Comparison of ENCODE assay signal across 23 cellular contexts in genomic region chr1:72009756-72010441, GRCh38.
DNase-seq lines count a peak whose midpoint lies in the region; TF ChIP-seq lines count a peak whose summit lies in the region.
"Had no signal": no experiment of that assay in that cellular context is flagged by ENCODE, and none has a peak within 500 bp of the region (broad histone marks: within the 10 kb centered on the region; RNA-seq: fewer than 3 reads in every experiment).

No MANE protein-coding gene starts in this region.

- H3K27me3 ChIP-seq in MM.1S (replicated peaks; ENCODE audit: insufficient read depth, low read length) (no peaks in the 10 kb centered on the region), smooth muscle cell (ENCODE audit: low read depth) (no peaks in the 10 kb centered on the region)
- H3K27me3 ChIP-seq: BE2C had no signal

- H3K27me3 Mint-ChIP-seq in brain: no peaks in the 10 kb centered on the region
- no peaks in the 10 kb centered on the region for H3K27me3 Mint-ChIP-seq in activated naive CD4-positive, alpha-beta T cell treated with anti-CD3 and anti-CD28 coated beads for 36 hours (ENCODE audit: low read depth)
- H3K27me3 Mint-ChIP-seq in activated CD4-positive, alpha-beta memory T cell treated with anti-CD3 and anti-CD28 coated beads, Interleukin-2, amount 10 ng/mL, durations not matched to agents 7 days and 5 days: no peaks in the 10 kb centered on the region
- H3K27me3 Mint-ChIP-seq: activated CD8-positive, alpha-beta T cell treated with anti-CD3 and anti-CD28 coated beads for 36 hours; activated naive CD8-positive, alpha-beta T cell treated with anti-CD3 and anti-CD28 coated beads, Interleukin-2, amount 50 U/mL, for 24 hours had no signal

- H3K4me3 Mint-ChIP-seq in brain: peak overlapping the region in 1 of 5 experiments; percentile 6
- H3K4me3 Mint-ChIP-seq in activated naive CD4-positive, alpha-beta T cell treated with anti-CD3 and anti-CD28 coated beads for 36 hours: no peak overlapping the region
- no peak overlapping the region for H3K4me3 Mint-ChIP-seq in activated CD4-positive, alpha-beta memory T cell treated with anti-CD3 and anti-CD28 coated beads, Interleukin-2, amount 10 ng/mL, durations not matched to agents 7 days and 5 days
- H3K4me3 Mint-ChIP-seq: activated CD8-positive, alpha-beta T cell treated with anti-CD3 and anti-CD28 coated beads for 36 hours; activated naive CD8-positive, alpha-beta T cell treated with anti-CD3 and anti-CD28 coated beads, Interleukin-2, amount 50 U/mL, for 24 hours had no signal

- H3K9me2 ChIP-seq in MM.1S (replicated peaks; ENCODE audit: insufficient read depth, low read length): no peaks in the 10 kb centered on the region

- H4K20me1 ChIP-seq in MM.1S (ENCODE audit: insufficient read depth, low read length) (no peaks in the 10 kb centered on the region), smooth muscle cell (ENCODE audit: low read depth) (no peaks in the 10 kb centered on the region)

- no peak overlapping the region for H3K4me3 ChIP-seq in MM.1S (ENCODE audit: low read length)
- no peak overlapping the region for H3K4me3 ChIP-seq in skeletal muscle cell (ENCODE audit: low read depth, low read length)
- H3K4me3 ChIP-seq in smooth muscle cell: no peak overlapping the region
- H3K4me3 ChIP-seq: PC-9 had no signal

- H3K79me2 ChIP-seq in MM.1S (ENCODE audit: low read length) (no peaks in the 10 kb centered on the region), smooth muscle cell (ENCODE audit: low read depth) (no peaks in the 10 kb centered on the region)
- H3K79me2 ChIP-seq: parathyroid adenoma had no signal

- POLR2A ChIA-PET in activated CD4-positive, alpha-beta memory T cell treated with anti-CD3 and anti-CD28 coated beads, Interleukin-2, amount 10 ng/mL, durations not matched to agents 7 days and 5 days (lab: Charles Lee): no interaction called here

- no peak overlapping the region for H2AFZ ChIP-seq in MM.1S (ENCODE audit: low read length)
- H2AFZ ChIP-seq in smooth muscle cell (ENCODE audit: low read depth): no peak overlapping the region
- H2AFZ ChIP-seq: parathyroid adenoma, PC-9 had no signal

- no peaks in the 10 kb centered on the region for H3K9me3 Mint-ChIP-seq in brain
- no peaks in the 10 kb centered on the region for H3K9me3 Mint-ChIP-seq in activated naive CD4-positive, alpha-beta T cell treated with anti-CD3 and anti-CD28 coated beads for 36 hours
- H3K9me3 Mint-ChIP-seq in activated CD4-positive, alpha-beta memory T cell treated with anti-CD3 and anti-CD28 coated beads, Interleukin-2, amount 10 ng/mL, durations not matched to agents 7 days and 5 days: peaks cover 2% of the 10 kb centered on the region
- H3K9me3 Mint-ChIP-seq: activated CD8-positive, alpha-beta T cell treated with anti-CD3 and anti-CD28 coated beads for 36 hours; activated naive CD8-positive, alpha-beta T cell treated with anti-CD3 and anti-CD28 coated beads, Interleukin-2, amount 50 U/mL, for 24 hours had no signal

- peak; percentile 44 for DNase-seq in NCI-H82 (lab: John Stamatoyannopoulos, UW)
- no peak for DNase-seq in NCI-H82 treated with DMSO at 0.1 percent for 48 hours (lab: John Stamatoyannopoulos, UW; ENCODE audit: unreplicated experiment)
- DNase-seq in MM.1S: peak; percentile 88
- DNase-seq in skeletal muscle cell (ENCODE audit: low read depth): peak; percentile 41
- DNase-seq in activated naive CD4-positive, alpha-beta T cell treated with anti-CD3 and anti-CD28 coated beads for 36 hours: no peak
- no peak for DNase-seq in smooth muscle cell (lab: John Stamatoyannopoulos, UW; ENCODE audit: unreplicated experiment)
- no peak for DNase-seq in activated CD4-positive, alpha-beta memory T cell treated with anti-CD3 and anti-CD28 coated beads, Interleukin-2, amount 10 ng/mL, durations not matched to agents 7 days and 5 days
- DNase-seq: activated CD8-positive, alpha-beta T cell treated with anti-CD3 and anti-CD28 coated beads for 36 hours; activated effector memory CD4-positive, alpha-beta T cell treated with anti-CD3 and anti-CD28 coated beads, Interleukin-2, amount 50 U/mL, for 16 hours; activated naive CD8-positive, alpha-beta T cell treated with anti-CD3 and anti-CD28 coated beads, Interleukin-2, amount 50 U/mL, for 24 hours; activated T-cell treated with anti-CD3 and anti-CD28 coated beads for 4 hours; BE2C; foreskin fibroblast; IMR-90; midbrain; NCI-H1436; PC-9; right cardiac atrium; SHP77 treated with DMSO at 0.1 percent for 48 hours; stimulated activated CD4-positive, alpha-beta T cell treated with anti-CD3 and anti-CD28 coated beads, Interleukin-4, amount 100 ng/mL, for 4 hours; stimulated activated naive CD4-positive, alpha-beta T cell had no signal

- H3K27ac Mint-ChIP-seq in brain: peak overlapping the region in 3 of 5 experiments; percentile 19 to 64 (median 35)
- no peak overlapping the region for H3K27ac Mint-ChIP-seq in activated naive CD4-positive, alpha-beta T cell treated with anti-CD3 and anti-CD28 coated beads for 36 hours
- no peak overlapping the region for H3K27ac Mint-ChIP-seq in activated CD4-positive, alpha-beta memory T cell treated with anti-CD3 and anti-CD28 coated beads, Interleukin-2, amount 10 ng/mL, durations not matched to agents 7 days and 5 days
- H3K27ac Mint-ChIP-seq: activated CD8-positive, alpha-beta T cell treated with anti-CD3 and anti-CD28 coated beads for 36 hours; activated naive CD8-positive, alpha-beta T cell treated with anti-CD3 and anti-CD28 coated beads, Interleukin-2, amount 50 U/mL, for 24 hours had no signal

- H3K4me2 ChIP-seq in MM.1S (ENCODE audit: low read depth, low read length) (peak overlapping the region; percentile 44; the same call in 1 of the 2 replicates), smooth muscle cell (no peak overlapping the region)
- H3K4me2 ChIP-seq: PC-9 had no signal

- H3F3A ChIP-seq in MM.1S (ENCODE audit: insufficient read depth, low read length): no peaks in the 10 kb centered on the region
- H3F3A ChIP-seq in smooth muscle cell (ENCODE audit: low read depth): no peaks in the 10 kb centered on the region

- CTCF ChIA-PET in activated naive CD4-positive, alpha-beta T cell treated with anti-CD3 and anti-CD28 coated beads for 36 hours (lab: Charles Lee): no interaction called here
- CTCF ChIA-PET in activated CD4-positive, alpha-beta memory T cell treated with anti-CD3 and anti-CD28 coated beads, Interleukin-2, amount 10 ng/mL, durations not matched to agents 7 days and 5 days (lab: Charles Lee): no interaction called here

- no peak overlapping the region for H3K9ac ChIP-seq in MM.1S (ENCODE audit: low read length)
- H3K9ac ChIP-seq in smooth muscle cell (ENCODE audit: low read depth): no peak overlapping the region
- H3K9ac ChIP-seq: parathyroid adenoma had no signal

- H3K4me1 ChIP-seq in MM.1S (ENCODE audit: low read length) (peaks cover 11% of the 10 kb centered on the region), smooth muscle cell (ENCODE audit: low read depth) (no peaks in the 10 kb centered on the region)
- H3K4me1 ChIP-seq: BE2C, parathyroid adenoma had no signal

- no peaks in the 10 kb centered on the region for H3K36me3 ChIP-seq in MM.1S (replicated peaks; ENCODE audit: insufficient read depth, low read length)
- H3K36me3 ChIP-seq in smooth muscle cell (ENCODE audit: low read depth): no peaks in the 10 kb centered on the region
- H3K36me3 ChIP-seq: BE2C had no signal

- H3K36me3 Mint-ChIP-seq in brain: no peaks in the 10 kb centered on the region
- no peaks in the 10 kb centered on the region for H3K36me3 Mint-ChIP-seq in activated naive CD4-positive, alpha-beta T cell treated with anti-CD3 and anti-CD28 coated beads for 36 hours (ENCODE audit: low read depth)
- no peaks in the 10 kb centered on the region for H3K36me3 Mint-ChIP-seq in activated CD4-positive, alpha-beta memory T cell treated with anti-CD3 and anti-CD28 coated beads, Interleukin-2, amount 10 ng/mL, durations not matched to agents 7 days and 5 days (ENCODE audit: low read depth)

- intact Hi-C loops in activated naive CD4-positive, alpha-beta T cell treated with anti-CD3 and anti-CD28 coated beads for 36 hours (cut with micrococcal nuclease): no loop called here

- H3K9me3 ChIP-seq in MM.1S (replicated peaks; ENCODE audit: insufficient read depth, low read length) (no peaks in the 10 kb centered on the region), smooth muscle cell (replicated peaks; ENCODE audit: low read depth) (no peaks in the 10 kb centered on the region)
- H3K9me3 ChIP-seq: BE2C had no signal

- 78% methylated on average over 4 of the region's 4 CpGs for WGBS in smooth muscle cell (ENCODE audit: low lambda C conversion rate)

- peaks cover 57% of the 10 kb centered on the region for H3K4me1 Mint-ChIP-seq in brain
- no peaks in the 10 kb centered on the region for H3K4me1 Mint-ChIP-seq in activated naive CD4-positive, alpha-beta T cell treated with anti-CD3 and anti-CD28 coated beads for 36 hours (ENCODE audit: low read depth)
- no peaks in the 10 kb centered on the region for H3K4me1 Mint-ChIP-seq in activated CD4-positive, alpha-beta memory T cell treated with anti-CD3 and anti-CD28 coated beads, Interleukin-2, amount 10 ng/mL, durations not matched to agents 7 days and 5 days
- H3K4me1 Mint-ChIP-seq: activated naive CD8-positive, alpha-beta T cell treated with anti-CD3 and anti-CD28 coated beads, Interleukin-2, amount 50 U/mL, for 24 hours had no signal

- TF ChIP-seq CTCF in MM.1S (IDR thresholded peaks at IDR 0.05; ENCODE audit: low read length) (peak; percentile 27), brain (conservative IDR thresholded peaks at IDR 0.05) (no peak), smooth muscle cell (IDR thresholded peaks at IDR 0.05; ENCODE audit: borderline replicate concordance, insufficient read depth, poor library complexity, severe bottlenecking) (no peak)

- no peak overlapping the region for H3K27ac ChIP-seq in MM.1S (ENCODE audit: low read length)
- no peak overlapping the region for H3K27ac ChIP-seq in smooth muscle cell (ENCODE audit: low read depth)
- H3K27ac ChIP-seq: parathyroid adenoma, PC-9 had no signal

Comparison
In these comparisons a context has a peak if more than half of its experiments do, and no peak if none do; other contexts are left out.
1. DNase-seq: peak in NCI-H82 (single experiment), MM.1S (single experiment) and skeletal muscle cell (single experiment); none in NCI-H82 treated with DMSO at 0.1 percent for 48 hours (single experiment), activated naive CD4-positive, alpha-beta T cell treated with anti-CD3 and anti-CD28 coated beads for 36 hours (single experiment), smooth muscle cell (single experiment) and activated CD4-positive, alpha-beta memory T cell treated with anti-CD3 and anti-CD28 coated beads, Interleukin-2, amount 10 ng/mL, durations not matched to agents 7 days and 5 days (single experiment).
2. H3K27ac Mint-ChIP-seq: peak in brain (3 of 5); none in activated naive CD4-positive, alpha-beta T cell treated with anti-CD3 and anti-CD28 coated beads for 36 hours (single experiment) and activated CD4-positive, alpha-beta memory T cell treated with anti-CD3 and anti-CD28 coated beads, Interleukin-2, amount 10 ng/mL, durations not matched to agents 7 days and 5 days (single experiment).